20 cellular contexts compared by ENCODE assay signal in genomic region chrX:149831473-149831872, GRCh38. TPM values are rescaled to one million over a fixed set of nuclear protein-coding genes. Genes with fewer than 3 reads are reported as not detected.
DNase-seq lines count a peak whose midpoint lies in the region; ATAC-seq, FAIRE-seq and TF ChIP-seq lines count a peak whose summit lies in the region.
"Had no signal": no experiment of that assay in that cellular context is flagged by ENCODE, and none has a peak within 500 bp of the region (broad histone marks: within the 10 kb centered on the region; RNA-seq: fewer than 3 reads in every experiment).

No MANE protein-coding gene starts in this region.

- CTCF ChIA-PET in WTC11 (lab: Charles Lee), result no interaction called here

- TF ChIP-seq CTCF in GM12874 (IDR thresholded peaks at IDR 0.05; ENCODE audit: insufficient read depth, low read depth, low read length) (0 out of 2 replicates have a peak, but pooled peaks have one; percentile 11), WTC11 (IDR thresholded peaks at IDR 0.05) (no peak), D721Med (IDR thresholded peaks at IDR 0.05; ENCODE audit: insufficient read depth, missing control alignments) (no peak)

- H3K36me3 Mint-ChIP-seq in WTC11, result no peaks in the 10 kb centered on the region
- no peaks in the 10 kb centered on the region for H3K36me3 Mint-ChIP-seq in immature natural killer cell

- H3K9me3 Mint-ChIP-seq in WTC11 (no peaks in the 10 kb centered on the region), immature natural killer cell (no peaks in the 10 kb centered on the region)

- POLR2A ChIA-PET in WTC11 (lab: Charles Lee), result no interaction called here

- peak; percentile 49 for ATAC-seq in WTC11

- peaks cover 79% of the 10 kb centered on the region for H3K4me1 Mint-ChIP-seq in WTC11
- peaks cover 35 to 51% of the 10 kb centered on the region in 2 donors for H3K4me1 Mint-ChIP-seq in immature natural killer cell

- peak; percentile 3 for DNase-seq in ELR (ENCODE audit: low read depth)
- DNase-seq in WTC11 (ENCODE audit: low spot score), result peak; percentile 14
- DNase-seq in immature natural killer cell, result no peak
- no peak for DNase-seq in HuH-7.5 (ENCODE audit: low spot score)
- DNase-seq in D721Med (ENCODE audit: insufficient read length, low spot score), result no peak
- no peak for DNase-seq in DMS 273 (lab: John Stamatoyannopoulos, UW; ENCODE audit: unreplicated experiment)
- DNase-seq: C1 segment of cervical spinal cord, KBM-7, MV-4-11, NCI-H1417 treated with DMSO at 0.1 percent for 48 hours, NCI-H2029, NCI-H510A, NCI-H774, SHP77, SK-N-SH had no signal

- H3K27me3 Mint-ChIP-seq in WTC11 (ENCODE audit: low read depth) (0 out of 2 replicates have a peak, but pooled peaks cover 2% of the 10 kb centered on the region), immature natural killer cell (ENCODE audit: low read depth in 3 of 3) (peaks cover 6 to 18% (median 15%) of the 10 kb centered on the region in 3 donors)

- H3K27ac Mint-ChIP-seq in WTC11 (no peak overlapping the region), immature natural killer cell (peak overlapping the region in 4 of 6 donors; percentile 51 to 83 (median 70))

- H3K4me3 Mint-ChIP-seq in WTC11 (no peak overlapping the region), immature natural killer cell (no peak overlapping the region)

- no peak for FAIRE-seq in D721Med (lab: Jason Lieb, UNC)
- FAIRE-seq: H54, HTR-8/SVneo had no signal

TF ChIP-seq in WTC11, 78 proteins besides CTCF, POLR2A, EP300 and RAD21:
- no peak for TF ChIP-seq SMAD3 (CRISPR knock-in tag; IDR thresholded peaks at IDR 0.05; ENCODE audit: borderline replicate concordance)
- no peak for TF ChIP-seq ERG (CRISPR knock-in tag; IDR thresholded peaks at IDR 0.05)
- TF ChIP-seq ZNF423 (CRISPR knock-in tag; IDR thresholded peaks at IDR 0.05), result no peak
- TF ChIP-seq ESRRA (CRISPR knock-in tag; IDR thresholded peaks at IDR 0.05; ENCODE audit: borderline replicate concordance), result no peak
- TF ChIP-seq IRF1 (CRISPR knock-in tag; IDR thresholded peaks at IDR 0.05), result no peak
- no peak for TF ChIP-seq GABPB1 (CRISPR knock-in tag; IDR thresholded peaks at IDR 0.05)
- no peak for TF ChIP-seq KAT7 (CRISPR knock-in tag; IDR thresholded peaks at IDR 0.05; ENCODE audit: borderline replicate concordance)
- TF ChIP-seq ATF3 (CRISPR knock-in tag; conservative IDR thresholded peaks at IDR 0.05), result no peak
- no peak for TF ChIP-seq TEAD4 (CRISPR knock-in tag; IDR thresholded peaks at IDR 0.05)
- no peak for TF ChIP-seq JUN (CRISPR knock-in tag; IDR thresholded peaks at IDR 0.05)

RNA-seq across cellular contexts. Expression of gene MAGEA8, which starts 49.5 kb away (rescaled TPM):
- total RNA-seq in WTC11 (2021), result not detected in 3 replicates
- polyA plus RNA-seq in immature natural killer cell, result not detected
- total RNA-seq: A673; T-helper 1 cell treated with Interleukin-12 subunit alpha and Interleukin-12 subunit beta and Interleukin-4 antibody, amounts not matched to agents 30 ng/mL and 1 ng/mL, for 36 hours had no signal

RNA-seq across cellular contexts. Expression of gene MAGEA9, which starts 49.7 kb away (rescaled TPM):
- total RNA-seq in WTC11 (2021), result not detected in 3 replicates
- not detected for polyA plus RNA-seq in immature natural killer cell
- total RNA-seq: A673; T-helper 1 cell treated with Interleukin-12 subunit alpha and Interleukin-12 subunit beta and Interleukin-4 antibody, amounts not matched to agents 30 ng/mL and 1 ng/mL, for 36 hours had no signal
- polyA plus RNA-seq: SK-N-SH had no signal

RNA-seq across cellular contexts. Expression of gene HSFX1, which starts 57.6 kb away (rescaled TPM):
- 0.48 to 0.85 TPM (median 0.66 TPM) in 3 replicates for total RNA-seq in WTC11 (2021)
- under 1 TPM in 1 of 3 donors, not detected in 2; 0.26 TPM for polyA plus RNA-seq in immature natural killer cell

Comparison
In these comparisons a context has a peak if more than half of its experiments do, and no peak if none do; other contexts are left out.
1. DNase-seq: peak in ELR (single experiment) and WTC11 (single experiment); none in immature natural killer cell (0 of 3), HuH-7.5 (single experiment), D721Med (single experiment) and DMS 273 (single experiment).